Comparison of ENCODE assay signal across 13 cellular contexts in genomic region chr3:52539010-52539653, GRCh38. TPM values are rescaled to one million over a fixed set of nuclear protein-coding genes. Genes with fewer than 3 reads are reported as not detected.
A peak's percentile ranks its signal among the peaks of the same experiment; 100 is the strongest.
DNase-seq lines count a peak whose midpoint lies in the region; ATAC-seq lines count a peak whose summit lies in the region.
"Had no signal": no experiment of that assay in that cellular context is flagged by ENCODE, and none has a peak within 500 bp of the region (broad histone marks: within the 10 kb centered on the region; RNA-seq: fewer than 3 reads in every experiment).

No MANE protein-coding gene starts in this region.

- peak overlapping the region; percentile 40 to 100 (median 69) for H3K4me3 Mint-ChIP-seq in CD4-positive, alpha-beta memory T cell
- H3K4me3 Mint-ChIP-seq in IgD-negative memory B cell, result peak overlapping the region in 3 of 4 donors; percentile 30 to 60 (median 43)
- peak overlapping the region; percentile 95 for H3K4me3 Mint-ChIP-seq in natural killer cell treated with Interleukin-12 subunit alpha and Interleukin-12 subunit beta and Interleukin-15 and Interleukin-18, amount 100 ng/mL, for 72 hours

- H3K9me3 ChIP-seq in CD4-positive, alpha-beta memory T cell (ENCODE audit: control insufficient read depth in 1 of 2, low read length in 2 of 2), result no peaks in the 10 kb centered on the region
- H3K9me3 ChIP-seq: stomach had no signal

- CTCF ChIA-PET in CD4-positive, alpha-beta memory T cell (lab: Charles Lee; ENCODE audit: partially characterized antibody), result no interaction called here

- no peak overlapping the region for H3K27ac ChIP-seq in CD4-positive, alpha-beta memory T cell (ENCODE audit: low read depth, low read length)

- peaks cover 38% of the 10 kb centered on the region for H3K4me1 ChIP-seq in CD4-positive, alpha-beta memory T cell (ENCODE audit: insufficient read depth, low read length)

- no peaks in the 10 kb centered on the region for H3K27me3 Mint-ChIP-seq in CD4-positive, alpha-beta memory T cell
- H3K27me3 Mint-ChIP-seq in IgD-negative memory B cell, result no peaks in the 10 kb centered on the region
- peaks cover 0 to 2% of the 10 kb centered on the region in 2 donors for H3K27me3 Mint-ChIP-seq in natural killer cell treated with Interleukin-12 subunit alpha and Interleukin-12 subunit beta and Interleukin-15 and Interleukin-18, amount 100 ng/mL, for 72 hours

- H3K27me3 ChIP-seq in CD4-positive, alpha-beta memory T cell (ENCODE audit: insufficient read depth, low read length), result no peaks in the 10 kb centered on the region

- H3K27ac Mint-ChIP-seq in CD4-positive, alpha-beta memory T cell, result peak overlapping the region; percentile 2 to 89 (median 82)
- H3K27ac Mint-ChIP-seq in IgD-negative memory B cell, result peak overlapping the region; percentile 4 to 86 (median 70)
- H3K27ac Mint-ChIP-seq in activated naive CD4-positive, alpha-beta T cell treated with anti-CD3 and anti-CD28 coated beads, Interleukin-2, amount 50 U/mL, for 72 hours, result peak overlapping the region; percentile 78 to 92
- H3K27ac Mint-ChIP-seq in natural killer cell treated with Interleukin-12 subunit alpha and Interleukin-12 subunit beta and Interleukin-15 and Interleukin-18, amount 100 ng/mL, for 72 hours, result peak overlapping the region; percentile 18 to 91

- peaks cover 7 to 34% of the 10 kb centered on the region in 2 donors for H3K36me3 Mint-ChIP-seq in CD4-positive, alpha-beta memory T cell
- H3K36me3 Mint-ChIP-seq in IgD-negative memory B cell, result peaks cover 1% of the 10 kb centered on the region
- peaks cover 31 to 36% of the 10 kb centered on the region in 2 donors for H3K36me3 Mint-ChIP-seq in activated naive CD4-positive, alpha-beta T cell treated with anti-CD3 and anti-CD28 coated beads, Interleukin-2, amount 50 U/mL, for 72 hours
- peaks cover 14% of the 10 kb centered on the region for H3K36me3 Mint-ChIP-seq in natural killer cell treated with Interleukin-12 subunit alpha and Interleukin-12 subunit beta and Interleukin-15 and Interleukin-18, amount 100 ng/mL, for 72 hours

- peaks cover 26 to 63% (median 46%) of the 10 kb centered on the region in 4 donors for H3K4me1 Mint-ChIP-seq in CD4-positive, alpha-beta memory T cell
- H3K4me1 Mint-ChIP-seq in IgD-negative memory B cell, result peaks cover 25 to 32% (median 28%) of the 10 kb centered on the region in 3 donors
- H3K4me1 Mint-ChIP-seq in natural killer cell treated with Interleukin-12 subunit alpha and Interleukin-12 subunit beta and Interleukin-15 and Interleukin-18, amount 100 ng/mL, for 72 hours (ENCODE audit: low read depth in 2 of 2), result peaks cover 26 to 44% of the 10 kb centered on the region in 2 donors

- no peak for DNase-seq in CD4-positive, alpha-beta memory T cell
- no peak for DNase-seq in activated naive CD4-positive, alpha-beta T cell treated with anti-CD3 and anti-CD28 coated beads, Interleukin-2, amount 50 U/mL, for 72 hours (ENCODE audit: low spot score in 2 of 2)
- DNase-seq in natural killer cell treated with Interleukin-12 subunit alpha and Interleukin-12 subunit beta and Interleukin-15 and Interleukin-18, amount 100 ng/mL, for 72 hours (ENCODE audit: low spot score), result no peak
- DNase-seq in COLO668 (lab: John Stamatoyannopoulos, UW; ENCODE audit: unreplicated experiment) (no peak), NCI-H748 (lab: John Stamatoyannopoulos, UW; ENCODE audit: unreplicated experiment) (no peak), NCI-H1417 (lab: John Stamatoyannopoulos, UW) (no peak), NCI-H446 treated with DMSO at 0.1 percent for 48 hours (lab: John Stamatoyannopoulos, UW) (no peak)
- DNase-seq: erythroblast, left ventricle myocardium superior, stomach had no signal

- intact Hi-C loops in CD4-positive, alpha-beta memory T cell (cut with micrococcal nuclease), result loop anchor here (5.0 kb wide), 1 partner anchor 148 kb away; the partner anchor contains the start of genes GNL3 and PBRM1

- H3K36me3 ChIP-seq in CD4-positive, alpha-beta memory T cell (ENCODE audit: insufficient read depth, low read length), result no peaks in the 10 kb centered on the region

- H3K9me3 Mint-ChIP-seq in CD4-positive, alpha-beta memory T cell, result peaks cover 0 to 3% (median 0%) of the 10 kb centered on the region in 8 donors
- no peaks in the 10 kb centered on the region for H3K9me3 Mint-ChIP-seq in IgD-negative memory B cell
- peaks cover 0 to 5% of the 10 kb centered on the region in 2 donors for H3K9me3 Mint-ChIP-seq in activated naive CD4-positive, alpha-beta T cell treated with anti-CD3 and anti-CD28 coated beads, Interleukin-2, amount 50 U/mL, for 72 hours
- H3K9me3 Mint-ChIP-seq in natural killer cell treated with Interleukin-12 subunit alpha and Interleukin-12 subunit beta and Interleukin-15 and Interleukin-18, amount 100 ng/mL, for 72 hours, result no peaks in the 10 kb centered on the region

- POLR2A ChIA-PET in CD4-positive, alpha-beta memory T cell (lab: Charles Lee; ENCODE audit: partially characterized antibody), result interaction anchor here (0.9 kb wide), 1 partner anchor 13 kb away, joined by 3 read pairs; no protein-coding TSS in a partner anchor

- no peak overlapping the region for H3K4me3 ChIP-seq in CD4-positive, alpha-beta memory T cell (ENCODE audit: low read length in 2 of 2)
- H3K4me3 ChIP-seq: skin epidermis had no signal

- ATAC-seq in activated naive CD4-positive, alpha-beta T cell treated with anti-CD3 and anti-CD28 coated beads, Interleukin-2, amount 50 U/mL, for 72 hours, result no peak
- ATAC-seq in natural killer cell treated with Interleukin-12 subunit alpha and Interleukin-12 subunit beta and Interleukin-15 and Interleukin-18, amount 100 ng/mL, for 72 hours, result no peak
- ATAC-seq: left ventricle myocardium superior had no signal

RNA-seq across cellular contexts. Expression of gene UQCC5, which starts 2.7 kb away (rescaled TPM):
- total RNA-seq in CD4-positive, alpha-beta memory T cell, result 10 to 100 TPM; 12.1 to 13.2 TPM
- 10 to 100 TPM; 26.5 to 27.1 TPM for polyA plus RNA-seq in CD4-positive, alpha-beta memory T cell
- polyA plus RNA-seq in IgD-negative memory B cell, result 23.7 TPM
- 10 to 100 TPM; 14.1 to 16.8 TPM for total RNA-seq in activated naive CD4-positive, alpha-beta T cell treated with anti-CD3 and anti-CD28 coated beads, Interleukin-2, amount 50 U/mL, for 72 hours
- 10 to 100 TPM in 1 of 2 donors, 1 to 10 TPM in 1; 6.7 to 18.0 TPM for total RNA-seq in natural killer cell treated with Interleukin-12 subunit alpha and Interleukin-12 subunit beta and Interleukin-15 and Interleukin-18, amount 100 ng/mL, for 72 hours

RNA-seq across cellular contexts. Expression of gene NT5DC2, which starts 5.5 kb away (rescaled TPM):
- total RNA-seq in CD4-positive, alpha-beta memory T cell, result 1 to 10 TPM; 5.5 to 5.8 TPM
- 1 to 10 TPM in 1 of 2 donors, not detected in 1; 1.3 TPM for polyA plus RNA-seq in CD4-positive, alpha-beta memory T cell
- 1.4 TPM for polyA plus RNA-seq in IgD-negative memory B cell
- 10 to 100 TPM; 26.5 to 30.6 TPM for total RNA-seq in activated naive CD4-positive, alpha-beta T cell treated with anti-CD3 and anti-CD28 coated beads, Interleukin-2, amount 50 U/mL, for 72 hours
- 100 to 1,000 TPM in 1 of 2 donors, 10 to 100 TPM in 1; 59.7 to 166 TPM for total RNA-seq in natural killer cell treated with Interleukin-12 subunit alpha and Interleukin-12 subunit beta and Interleukin-15 and Interleukin-18, amount 100 ng/mL, for 72 hours

RNA-seq across cellular contexts. Expression of gene STAB1, which starts 44.0 kb away (rescaled TPM):
- 10 to 100 TPM; 11.3 to 13.9 TPM for total RNA-seq in CD4-positive, alpha-beta memory T cell
- not detected for polyA plus RNA-seq in CD4-positive, alpha-beta memory T cell
- not detected for polyA plus RNA-seq in IgD-negative memory B cell
- total RNA-seq in activated naive CD4-positive, alpha-beta T cell treated with anti-CD3 and anti-CD28 coated beads, Interleukin-2, amount 50 U/mL, for 72 hours, result under 1 TPM in 1 of 2 donors, not detected in 1; 0.36 TPM
- total RNA-seq in natural killer cell treated with Interleukin-12 subunit alpha and Interleukin-12 subunit beta and Interleukin-15 and Interleukin-18, amount 100 ng/mL, for 72 hours, result under 1 TPM; 0.57 to 0.92 TPM
- total RNA-seq: SK-MEL-5 had no signal

Comparison
In these comparisons a context has a peak if more than half of its experiments do, and no peak if none do; other contexts are left out.
1. H3K4me3 Mint-ChIP-seq: peak in every context shown above with its lines; median percentile 95 in natural killer cell treated with Interleukin-12 subunit alpha and Interleukin-12 subunit beta and Interleukin-15 and Interleukin-18, amount 100 ng/mL, for 72 hours; 69 in CD4-positive, alpha-beta memory T cell; 43 in IgD-negative memory B cell.
2. RNA of gene NT5DC2, which starts 5.5 kb away (total RNA-seq): 59.7 to 166 TPM in natural killer cell treated with Interleukin-12 subunit alpha and Interleukin-12 subunit beta and Interleukin-15 and Interleukin-18, amount 100 ng/mL, for 72 hours and 26.5 to 30.6 TPM in activated naive CD4-positive, alpha-beta T cell treated with anti-CD3 and anti-CD28 coated beads, Interleukin-2, amount 50 U/mL, for 72 hours; 5.5 to 5.8 TPM in CD4-positive, alpha-beta memory T cell; every median in the first group is over 4 times any median in the second.
3. RNA of gene STAB1, which starts 44.0 kb away (total RNA-seq): 11.3 to 13.9 TPM in CD4-positive, alpha-beta memory T cell; 0.57 to 0.92 TPM in natural killer cell treated with Interleukin-12 subunit alpha and Interleukin-12 subunit beta and Interleukin-15 and Interleukin-18, amount 100 ng/mL, for 72 hours and 0.36 TPM in activated naive CD4-positive, alpha-beta T cell treated with anti-CD3 and anti-CD28 coated beads, Interleukin-2, amount 50 U/mL, for 72 hours; every median in the first group is over 4 times any median in the second.
4. Peak in every context shown above with its lines, with median percentiles within 50 percentile points of each other: H3K27ac Mint-ChIP-seq.